24 cellular contexts compared by ENCODE assay signal in genomic region chr20:36362261-36362660, GRCh38. TPM values are rescaled to one million over a fixed set of nuclear protein-coding genes. Genes with fewer than 3 reads are reported as not detected.
A peak's percentile ranks its signal among the peaks of the same experiment; 100 is the strongest.
DNase-seq lines count a peak whose midpoint lies in the region; ATAC-seq lines count a peak whose summit lies in the region.
"Had no signal": no experiment of that assay in that cellular context is flagged by ENCODE, and none has a peak within 500 bp of the region (broad histone marks: within the 10 kb centered on the region; RNA-seq: fewer than 3 reads in every experiment).

No MANE protein-coding gene starts in this region.

- no peak overlapping the region for H2BK15ac ChIP-seq in neuronal stem cell (ENCODE audit: low read length)

- H2AFZ ChIP-seq in neuronal stem cell (ENCODE audit: low read length): no peak overlapping the region

- no peaks in the 10 kb centered on the region for H3K9me3 ChIP-seq in T-helper 17 cell (ENCODE audit: control insufficient read depth, low read length, poor library complexity, severe bottlenecking)
- peaks cover 0 to 1% of the 10 kb centered on the region in 2 donors for H3K9me3 ChIP-seq in neuronal stem cell (replicated peaks in 1 of 2; ENCODE audit: control insufficient read depth in 2 of 2, insufficient read depth in 1 of 2, low read depth in 1 of 2, low read length in 2 of 2)
- H3K9me3 ChIP-seq: BE2C, BLaER1 had no signal

- no peak overlapping the region for H3K4ac ChIP-seq in neuronal stem cell (ENCODE audit: low read length)

- H3K27ac Mint-ChIP-seq in T-helper 17 cell: peak overlapping the region; percentile 69
- H3K27ac Mint-ChIP-seq in activated T-helper 17 cell treated with anti-CD3 and anti-CD28 coated beads, Interleukin-2, amount 50 U/mL, for 72 hours: no peak overlapping the region
- H3K27ac Mint-ChIP-seq: CD4-positive, CD25-positive, alpha-beta regulatory T cell; CD8-positive, alpha-beta memory T cell had no signal

- no peak overlapping the region for H3K4me2 ChIP-seq in neuronal stem cell (ENCODE audit: insufficient read depth, low read length, poor library complexity, severe bottlenecking)
- H3K4me2 ChIP-seq: BLaER1 had no signal

- H3K27me3 ChIP-seq in neuronal stem cell (ENCODE audit: control insufficient read depth in 3 of 3, insufficient read depth in 3 of 3, low read depth in 1 of 3, low read length in 3 of 3): peaks cover 0 to 37% (median 0%) of the 10 kb centered on the region in 3 experiments
- H3K27me3 ChIP-seq: BE2C, BLaER1 had no signal

- WGBS in neuronal stem cell (ENCODE audit: extremely low coverage in 2 of 2, insufficient read length in 2 of 2, insufficient replicate concordance in 1 of 2), 2 donors: no CpG with 5 or more reads among the region's 3 CpGs

- H3K36me3 Mint-ChIP-seq in T-helper 17 cell (ENCODE audit: low read depth): no peaks in the 10 kb centered on the region
- no peaks in the 10 kb centered on the region for H3K36me3 Mint-ChIP-seq in activated T-helper 17 cell treated with anti-CD3 and anti-CD28 coated beads, Interleukin-2, amount 50 U/mL, for 72 hours (ENCODE audit: low read depth)
- H3K36me3 Mint-ChIP-seq: CD14-positive monocyte; CD4-positive, alpha-beta memory T cell; CD4-positive, CD25-positive, alpha-beta regulatory T cell; CD8-positive, alpha-beta memory T cell had no signal

- H3K9ac ChIP-seq in neuronal stem cell (ENCODE audit: low read depth, low read length, poor library complexity): no peak overlapping the region
- H3K9ac ChIP-seq: BLaER1 had no signal

- no peak overlapping the region for H2BK12ac ChIP-seq in neuronal stem cell (ENCODE audit: low read length)

- no peak overlapping the region for H3K4me3 Mint-ChIP-seq in T-helper 17 cell
- H3K4me3 Mint-ChIP-seq in activated T-helper 17 cell treated with anti-CD3 and anti-CD28 coated beads, Interleukin-2, amount 50 U/mL, for 72 hours: no peak overlapping the region
- H3K4me3 Mint-ChIP-seq: CD14-positive monocyte; CD4-positive, alpha-beta memory T cell; CD4-positive, CD25-positive, alpha-beta regulatory T cell; CD8-positive, alpha-beta memory T cell had no signal

- H2AK5ac ChIP-seq in neuronal stem cell (ENCODE audit: low read depth, low read length): no peak overlapping the region

- peaks cover 39% of the 10 kb centered on the region for H3K27me3 Mint-ChIP-seq in T-helper 17 cell
- H3K27me3 Mint-ChIP-seq in activated T-helper 17 cell treated with anti-CD3 and anti-CD28 coated beads, Interleukin-2, amount 50 U/mL, for 72 hours: peaks cover 10% of the 10 kb centered on the region

- H2BK120ac ChIP-seq in neuronal stem cell (ENCODE audit: low read depth, low read length): no peak overlapping the region

- ATAC-seq in T-helper 17 cell (no peak), GM19324 (IDR thresholded peaks at IDR 0.05; ENCODE audit: low FRiP score, unreplicated experiment) (no peak)
- no peak for ATAC-seq in activated T-helper 17 cell treated with anti-CD3 and anti-CD28 coated beads, Interleukin-2, amount 50 U/mL, for 72 hours (replicated peaks)
- ATAC-seq: GM12878 had no signal

- H3K14ac ChIP-seq in neuronal stem cell (ENCODE audit: low read length): no peak overlapping the region

- no peak for DNase-seq in T-helper 17 cell
- DNase-seq in neuronal stem cell (ENCODE audit: low spot score): no peak
- DNase-seq in activated naive CD4-positive, alpha-beta T cell (lab: John Stamatoyannopoulos, UW): no peak
- DNase-seq: 8988T; ACHN; BE2C; C1 segment of cervical spinal cord; CD4-positive, alpha-beta memory T cell; CD4-positive, CD25-positive, alpha-beta regulatory T cell; CD8-positive, alpha-beta memory T cell; COR-L47; DMS 273 treated with DMSO at 0.1 percent for 48 hours; DMS153; DMS53; DMS79; DND-41; EL; GDM1 had no signal

- H3K18ac ChIP-seq in neuronal stem cell (ENCODE audit: low read length): peak overlapping the region; percentile 60

- H3K27ac ChIP-seq in angular gyrus (ENCODE audit: low read depth, low read length): peak overlapping the region; percentile 11
- no peak overlapping the region for H3K27ac ChIP-seq in neuronal stem cell (replicated peaks; ENCODE audit: low read length)
- H3K27ac ChIP-seq: BLaER1 had no signal

- H4K91ac ChIP-seq in neuronal stem cell (ENCODE audit: low read depth, low read length, poor library complexity): no peak overlapping the region

- H3K23ac ChIP-seq in neuronal stem cell (ENCODE audit: low read depth, low read length, poor library complexity): no peak overlapping the region

- no peak overlapping the region for H3K4me3 ChIP-seq in neuronal stem cell (ENCODE audit: low read length in 2 of 2)
- H3K4me3 ChIP-seq: BLaER1, GM12878 had no signal

- no peak overlapping the region for H2BK5ac ChIP-seq in neuronal stem cell (ENCODE audit: low read length)

- no peak overlapping the region for H4K8ac ChIP-seq in neuronal stem cell (ENCODE audit: low read depth, low read length)

- H3K4me1 Mint-ChIP-seq in T-helper 17 cell: peaks cover 3% of the 10 kb centered on the region
- no peaks in the 10 kb centered on the region for H3K4me1 Mint-ChIP-seq in activated T-helper 17 cell treated with anti-CD3 and anti-CD28 coated beads, Interleukin-2, amount 50 U/mL, for 72 hours
- H3K4me1 Mint-ChIP-seq: CD14-positive monocyte; CD4-positive, alpha-beta memory T cell; CD4-positive, CD25-positive, alpha-beta regulatory T cell; CD8-positive, alpha-beta memory T cell had no signal

- no peaks in the 10 kb centered on the region for H3K9me3 Mint-ChIP-seq in activated T-helper 17 cell treated with anti-CD3 and anti-CD28 coated beads, Interleukin-2, amount 50 U/mL, for 72 hours
- H3K9me3 Mint-ChIP-seq: CD4-positive, alpha-beta memory T cell; CD8-positive, alpha-beta memory T cell had no signal

- H3K79me1 ChIP-seq in neuronal stem cell (ENCODE audit: low read depth, low read length): no peaks in the 10 kb centered on the region

- H3K36me3 ChIP-seq in neuronal stem cell (replicated peaks in 1 of 2; ENCODE audit: control insufficient read depth in 2 of 2, insufficient read depth in 2 of 2, low read length in 2 of 2): no peaks in the 10 kb centered on the region
- H3K36me3 ChIP-seq: BE2C, BLaER1 had no signal

- H3K4me1 ChIP-seq in neuronal stem cell (ENCODE audit: control insufficient read depth in 2 of 2, insufficient read depth in 1 of 2, low read depth in 1 of 2, low read length in 2 of 2): peaks cover 0 to 6% of the 10 kb centered on the region in 2 donors
- H3K4me1 ChIP-seq: BE2C had no signal

RNA-seq across cellular contexts. Expression of gene DLGAP4, which starts 56.1 kb away (rescaled TPM):
- total RNA-seq in T-helper 17 cell: 10 to 100 TPM; 33.9 to 45.4 TPM
- polyA plus RNA-seq in neuronal stem cell (2013, experiment 1 of 2): 98.6 TPM
- polyA plus RNA-seq in neuronal stem cell (2013, experiment 2 of 2): 99.8 TPM
- 10 to 100 TPM; 34.8 to 83.7 TPM for total RNA-seq in activated T-helper 17 cell treated with anti-CD3 and anti-CD28 coated beads, Interleukin-2, amount 50 U/mL, for 72 hours
